Comparison of ENCODE assay signal across 9 cellular contexts in genomic region chr1:46527474-46528296, GRCh38. TPM values are rescaled to one million over a fixed set of nuclear protein-coding genes. Genes with fewer than 3 reads are reported as not detected.
DNase-seq lines count a peak whose midpoint lies in the region; ATAC-seq, FAIRE-seq and TF ChIP-seq lines count a peak whose summit lies in the region.
"Had no signal": no experiment of that assay in that cellular context is flagged by ENCODE, and none has a peak within 500 bp of the region (broad histone marks: within the 10 kb centered on the region; RNA-seq: fewer than 3 reads in every experiment).

No MANE protein-coding gene starts in this region.

- peak; percentile 82 for ATAC-seq in HepG2
- no peak for ATAC-seq in GM18858 (IDR thresholded peaks at IDR 0.05; ENCODE audit: unreplicated experiment)

- no peaks in the 10 kb centered on the region for H3K9me3 ChIP-seq in HEK293 (ENCODE audit: control insufficient read depth, insufficient read depth, low read depth, low read length)
- no peaks in the 10 kb centered on the region for H3K9me3 ChIP-seq in HepG2 (ENCODE audit: low read length)

- peak; percentile 79 for FAIRE-seq in HepG2 (lab: Jason Lieb, UNC)

- intact Hi-C loops in HepG2 (cut with micrococcal nuclease; ENCODE audit: unreplicated experiment) = loop anchor here (1.0 kb wide), 2 partner anchors 50 to 80 kb away; no protein-coding TSS in a partner anchor

- no peaks in the 10 kb centered on the region for H3K36me3 ChIP-seq in HEK293 (ENCODE audit: control insufficient read depth in 2 of 2, insufficient read depth in 1 of 2, low read length in 2 of 2)
- H3K36me3 ChIP-seq in HepG2 (replicated peaks in 1 of 2; ENCODE audit: control insufficient read depth in 1 of 2, insufficient read depth in 2 of 2, low read length in 2 of 2) = no peaks in the 10 kb centered on the region

- H3K4me1 ChIP-seq in HEK293 (ENCODE audit: control insufficient read depth, insufficient read depth, low read length) (peaks cover under 1% of the 10 kb centered on the region; the same call in 1 of the 2 replicates), HepG2 (ENCODE audit: insufficient read depth, low read length) (peaks cover 23% of the 10 kb centered on the region)

- no peaks in the 10 kb centered on the region for H3K79me2 ChIP-seq in HepG2 (ENCODE audit: insufficient read depth, low read length)

- H3K27ac ChIP-seq in HEK293 (ENCODE audit: extremely low read depth, low read depth, low read length) = no peak overlapping the region
- H3K27ac ChIP-seq in HepG2 (ENCODE audit: extremely low read length, insufficient read depth, low read length) = no peak overlapping the region

- TF ChIP-seq RAD21 in HepG2 (CRISPR knock-in tag; IDR thresholded peaks at IDR 0.05) = peak; percentile 90

- H3K4me3 ChIP-seq in HEK293 (ENCODE audit: low read depth, low read length) (no peak overlapping the region), HepG2 (replicated peaks in 1 of 3; ENCODE audit: insufficient read depth in 1 of 3, low read depth in 2 of 3, low read length in 3 of 3) (no peak overlapping the region)

- in situ Hi-C loops in HepG2 (cut with HindIII; ENCODE audit: extremely low pct_ligation_motif_present, low pct_unique_long_range_greater_than_20kb) = loop anchor here (5.0 kb wide), 2 partner anchors 50 to 80 kb away; no protein-coding TSS in a partner anchor

- CTCF ChIA-PET in HEK293 (lab: Yijun Ruan, JAX) (interaction anchor here (0.5 to 15.0 kb wide), 28 partner anchors 9 to 198 kb away, joined by 3 to 418 read pairs (median 5); partner anchors contain the start of gene DMBX1), HepG2 (lab: Yijun Ruan, JAX; ENCODE audit: low intra/inter-chr PET ratio, low total read pairs) (interaction anchor here (0.8 to 3.3 kb wide), 8 partner anchors 39 to 121 kb away, joined by 3 to 51 read pairs (median 5); no protein-coding TSS in a partner anchor)

- peak; percentile 85 for TF ChIP-seq CTCF in HEK293 (tag by site-specific recombination; IDR thresholded peaks at IDR 0.05)
- TF ChIP-seq CTCF in HepG2 (CRISPR knock-in tag; IDR thresholded peaks at IDR 0.05) = peak; percentile 95

- TF ChIP-seq EP300 in HepG2 (IDR thresholded peaks at IDR 0.05; ENCODE audit: low read depth in 2 of 2, low read length in 2 of 2) = no peak
- no peak for TF ChIP-seq EP300 in HepG2 (CRISPR knock-in tag; IDR thresholded peaks at IDR 0.05; ENCODE audit: borderline replicate concordance)

- no peak overlapping the region for H2AFZ ChIP-seq in HepG2 (ENCODE audit: low read length)

- BruUV-seq in HepG2 (replicated peaks; lab: Mats Ljungman, UMichigan) = no TSS peak

- POLR2A ChIA-PET in HEK293 (lab: Yijun Ruan, JAX) (interaction anchor here (0.9 kb wide), 1 partner anchor 40 kb away, joined by 3 read pairs; no protein-coding TSS in a partner anchor), HepG2 (lab: Yijun Ruan, JAX) (interaction anchor here (1.8 kb wide), 1 partner anchor 7 kb away, joined by 5 read pairs; a partner anchor contains a TSS)

- H3K4me2 ChIP-seq in HepG2 (ENCODE audit: low read depth, low read length) = no peak overlapping the region; the same call in 1 of the 2 replicates

- TF ChIP-seq POLR2A in HepG2 (IDR thresholded peaks at IDR 0.05; ENCODE audit: insufficient read depth in 1 of 2, low read depth in 2 of 2, low read length in 2 of 2) = no peak

- no peak overlapping the region for H3K9ac ChIP-seq in HepG2 (ENCODE audit: insufficient read depth, low read depth, low read length)

- WGBS in HepG2 (ENCODE audit: low lambda C conversion rate) = 0% methylated on average over 1 of the region's 3 CpGs

- H4K20me1 ChIP-seq in HepG2 (ENCODE audit: insufficient read depth, low read length) = peaks cover 8% of the 10 kb centered on the region

- H3K27me3 ChIP-seq in HepG2 (ENCODE audit: control insufficient read depth in 1 of 2, insufficient read depth in 2 of 2, low read length in 2 of 2) = peaks cover 6 to 53% of the 10 kb centered on the region in 2 experiments; a peak in 3 of 5 replicates

- DNase-seq in DMS153 (lab: John Stamatoyannopoulos, UW) = peak; percentile 64
- DNase-seq in NCI-H226 = peak; percentile 36
- peak; percentile 62 to 73 for DNase-seq in activated CD4-positive, alpha-beta T cell treated with anti-CD3 and anti-CD28 coated beads for 24 hours (ENCODE audit: low read depth in 2 of 2)
- DNase-seq in cerebellum (ENCODE audit: low spot score) = peak; percentile 85
- peak; percentile 45 for DNase-seq in HepG2 (ENCODE audit: low spot score)
- peak; percentile 48 to 77 (median 53) for DNase-seq in stimulated activated CD4-positive, alpha-beta T cell treated with anti-CD3 and anti-CD28 coated beads, TNF-alpha, amount 100 ng/mL, for 24 hours (ENCODE audit: low read depth in 3 of 3)

TF ChIP-seq in HEK293, 187 proteins besides CTCF, POLR2A, EP300 and RAD21 (continues in another document):
- no peak for TF ChIP-seq ZNF623 (tag by site-specific recombination; IDR thresholded peaks at IDR 0.05)
- no peak for TF ChIP-seq ZNF530 (tag by site-specific recombination; IDR thresholded peaks at IDR 0.05; ENCODE audit: low read depth)
- no peak for TF ChIP-seq ZNF133 (tag by site-specific recombination; IDR thresholded peaks at IDR 0.05)
- no peak for TF ChIP-seq ZNF155 (tag by site-specific recombination; IDR thresholded peaks at IDR 0.05)
- TF ChIP-seq FEZF1 (tag by site-specific recombination; IDR thresholded peaks at IDR 0.05) = no peak
- TF ChIP-seq ZNF324 (tag by site-specific recombination; IDR thresholded peaks at IDR 0.05) = no peak
- TF ChIP-seq ZNF302 (tag by site-specific recombination; IDR thresholded peaks at IDR 0.05; ENCODE audit: low read depth) = no peak
- no peak for TF ChIP-seq GFI1B (tag by site-specific recombination; IDR thresholded peaks at IDR 0.05)
- peak; percentile 45; the same call in 1 of the 2 replicates for TF ChIP-seq ZBTB17 (tag by site-specific recombination; IDR thresholded peaks at IDR 0.05)

TF ChIP-seq in HepG2, 621 proteins besides CTCF, POLR2A, EP300 and RAD21 (continues in another document):
- TF ChIP-seq SIN3B (IDR thresholded peaks at IDR 0.05; ENCODE audit: low read length) (no peak), ZMYM2 (CRISPR knock-in tag; IDR thresholded peaks at IDR 0.05) (0 out of 2 replicates have a peak, but pooled peaks have one; percentile 42), ZNF619 (CRISPR knock-in tag; IDR thresholded peaks at IDR 0.05) (no peak), IKZF5 (CRISPR knock-in tag; IDR thresholded peaks at IDR 0.05) (peak; percentile 45; the same call in 1 of the 2 replicates), RFXANK (CRISPR knock-in tag; IDR thresholded peaks at IDR 0.05) (no peak)

RNA-seq across cellular contexts. Expression of gene KNCN, which starts 23.8 kb away (rescaled TPM):
- total RNA-seq in cerebellum (not detected), HepG2 (2016; rRNA removed; fragmentation: Illumina TruSeq; extraction: Trizol) (not detected in 2 replicates)
- not detected in 2 replicates for total RNA-seq in HepG2 (2016; cell fraction: cytosol; rRNA removed; fragmentation: Illumina TruSeq; extraction: Trizol; ENCODE audit: low read depth)
- total RNA-seq in HepG2 (2016; cell fraction: insoluble cytoplasmic fraction; rRNA removed; fragmentation: Illumina TruSeq; extraction: Trizol) = not detected in 2 replicates
- total RNA-seq in HepG2 (2016; cell fraction: membrane; rRNA removed; fragmentation: Illumina TruSeq; extraction: Trizol) = not detected in 2 replicates
- not detected in 2 replicates for total RNA-seq in HepG2 (2016; cell fraction: nucleus; rRNA removed; fragmentation: Illumina TruSeq; extraction: Trizol)
- polyA plus RNA-seq in HepG2 (2011; rRNA removed) = not detected in 2 replicates
- polyA plus RNA-seq in HepG2 (2011; cell fraction: cytosol; rRNA removed) = not detected in 2 replicates
- polyA plus RNA-seq in HepG2 (2011; cell fraction: nucleus; rRNA removed) = not detected in 2 replicates
- not detected in 2 replicates for polyA plus RNA-seq in HepG2 (2012)
- not detected in 2 replicates for polyA plus RNA-seq in HepG2 (2016; cell fraction: cytosol; fragmentation: Illumina TruSeq; extraction: Trizol; ENCODE audit: low read depth)
- polyA plus RNA-seq in HepG2 (2016; cell fraction: insoluble cytoplasmic fraction; fragmentation: Illumina TruSeq; extraction: Trizol; ENCODE audit: low read depth) = not detected in 2 replicates
- polyA plus RNA-seq in HepG2 (2016; cell fraction: membrane; fragmentation: Illumina TruSeq; extraction: Trizol; ENCODE audit: low read depth) = not detected in 2 replicates
- polyA plus RNA-seq in HepG2 (2016; cell fraction: nucleus; fragmentation: Illumina TruSeq; extraction: Trizol; ENCODE audit: insufficient read depth, low read depth) = not detected in 2 replicates
- polyA minus RNA-seq in HepG2 (2011; rRNA and poly(A)+ RNA removed; ENCODE audit: low replicate concordance) = not detected in 2 replicates
- not detected in 2 replicates for polyA minus RNA-seq in HepG2 (2011; cell fraction: cytosol; rRNA and poly(A)+ RNA removed)
- polyA minus RNA-seq in HepG2 (2011; cell fraction: nucleus; rRNA and poly(A)+ RNA removed) = not detected in 2 replicates
- polyA plus RNA-seq: adipose tissue had no signal

RNA-seq across cellular contexts. Expression of gene DMBX1, which starts 38.0 kb away (rescaled TPM):
- 0.82 TPM for total RNA-seq in cerebellum
- not detected in 2 replicates for total RNA-seq in HepG2 (2016; rRNA removed; fragmentation: Illumina TruSeq; extraction: Trizol)
- total RNA-seq in HepG2 (2016; cell fraction: cytosol; rRNA removed; fragmentation: Illumina TruSeq; extraction: Trizol; ENCODE audit: low read depth) = not detected in 2 replicates
- not detected in 2 replicates for total RNA-seq in HepG2 (2016; cell fraction: insoluble cytoplasmic fraction; rRNA removed; fragmentation: Illumina TruSeq; extraction: Trizol)
- total RNA-seq in HepG2 (2016; cell fraction: membrane; rRNA removed; fragmentation: Illumina TruSeq; extraction: Trizol) = not detected in 2 replicates
- not detected in 2 replicates for total RNA-seq in HepG2 (2016; cell fraction: nucleus; rRNA removed; fragmentation: Illumina TruSeq; extraction: Trizol)
- polyA plus RNA-seq in HepG2 (2011; rRNA removed) = not detected in 2 replicates
- not detected in 2 replicates for polyA plus RNA-seq in HepG2 (2011; cell fraction: cytosol; rRNA removed)
- not detected in 2 replicates for polyA plus RNA-seq in HepG2 (2011; cell fraction: nucleus; rRNA removed)
- polyA plus RNA-seq in HepG2 (2012) = not detected in 2 replicates
- not detected in 2 replicates for polyA plus RNA-seq in HepG2 (2016; cell fraction: cytosol; fragmentation: Illumina TruSeq; extraction: Trizol; ENCODE audit: low read depth)
- polyA plus RNA-seq in HepG2 (2016; cell fraction: insoluble cytoplasmic fraction; fragmentation: Illumina TruSeq; extraction: Trizol; ENCODE audit: low read depth) = not detected in 2 replicates
- polyA plus RNA-seq in HepG2 (2016; cell fraction: membrane; fragmentation: Illumina TruSeq; extraction: Trizol; ENCODE audit: low read depth) = not detected in 2 replicates
- not detected in 2 replicates for polyA plus RNA-seq in HepG2 (2016; cell fraction: nucleus; fragmentation: Illumina TruSeq; extraction: Trizol; ENCODE audit: insufficient read depth, low read depth)
- polyA minus RNA-seq in HepG2 (2011; rRNA and poly(A)+ RNA removed; ENCODE audit: low replicate concordance) = 1.9 TPM in 1 of 2 replicates, not detected in the other
- polyA minus RNA-seq in HepG2 (2011; cell fraction: cytosol; rRNA and poly(A)+ RNA removed) = not detected in 2 replicates
- polyA minus RNA-seq in HepG2 (2011; cell fraction: nucleus; rRNA and poly(A)+ RNA removed) = not detected in 2 replicates
